8 cellular contexts compared by ENCODE assay signal in genomic region chr12:132963947-132964346, GRCh38. TPM values are rescaled to one million over a fixed set of nuclear protein-coding genes. Genes with fewer than 3 reads are reported as not detected.
DNase-seq lines count a peak whose midpoint lies in the region; ATAC-seq and TF ChIP-seq lines count a peak whose summit lies in the region.
"Not testable (repeated sequence)": the region's sequence is repeated elsewhere in the genome, so short reads cannot be mapped to it uniquely, and the experiment has no call there.

No MANE protein-coding gene starts in this region.

- H3K27ac ChIP-seq in DND-41 (ENCODE audit: low read length); thyroid gland: not testable (repeated sequence)

- not testable (repeated sequence) for H3K79me2 ChIP-seq in DND-41 (ENCODE audit: insufficient read depth, low read length)

- not testable (repeated sequence) for H3K4me3 ChIP-seq in DND-41 (ENCODE audit: low read depth in 1 of 2, low read length in 2 of 2); adipocyte (ENCODE audit: low read length); thyroid gland (replicated peaks in 1 of 3)

- H3K27ac Mint-ChIP-seq in nephron progenitor cell, result not testable (repeated sequence)

- not testable (repeated sequence) for H3K9ac ChIP-seq in DND-41 (ENCODE audit: low read depth, low read length); adipocyte (ENCODE audit: low read length)

- not testable (repeated sequence) for H2AFZ ChIP-seq in DND-41 (ENCODE audit: low read depth, low read length)

- not testable (repeated sequence) for ATAC-seq in DND-41 (ENCODE audit: insufficient read depth, low read depth); left ventricle myocardium superior

- not testable (repeated sequence) for H3K27me3 ChIP-seq in DND-41 (ENCODE audit: insufficient read depth, low read length, poor library complexity); adipocyte (replicated peaks; ENCODE audit: control insufficient read depth, insufficient read depth, low read length); thyroid gland

- not testable (repeated sequence) for H3K4me1 Mint-ChIP-seq in nephron progenitor cell

- intact Hi-C loops in left ventricle myocardium superior (cut with micrococcal nuclease); thyroid gland (cut with DNase I): not testable (repeated sequence)

- H3K27me3 Mint-ChIP-seq in nephron progenitor cell (ENCODE audit: low read depth, poor library complexity), result not testable (repeated sequence)

- H4K20me1 ChIP-seq in DND-41 (ENCODE audit: insufficient read depth, low read length), result not testable (repeated sequence)

- H3K9me3 Mint-ChIP-seq in nephron progenitor cell, result peaks cover 87% of the 10 kb centered on the region

- H3K4me2 ChIP-seq in DND-41 (ENCODE audit: insufficient read depth, low read length), result not testable (repeated sequence)

- peaks cover 53% of the 10 kb centered on the region for H3K36me3 Mint-ChIP-seq in nephron progenitor cell (ENCODE audit: low read depth)

- H3K9me3 ChIP-seq in DND-41 (ENCODE audit: insufficient read depth, low read length, severe bottlenecking), result peaks cover 26% of the 10 kb centered on the region
- not testable (repeated sequence) for H3K9me3 ChIP-seq in adipocyte (ENCODE audit: control insufficient read depth, low read length); thyroid gland

- H3K4me3 Mint-ChIP-seq in nephron progenitor cell, result not testable (repeated sequence)

- peaks cover 13% of the 10 kb centered on the region for H3K36me3 ChIP-seq in DND-41 (ENCODE audit: insufficient read depth, low read length)
- H3K36me3 ChIP-seq in adipocyte (ENCODE audit: control insufficient read depth, insufficient read depth, low read length, severe bottlenecking); thyroid gland: not testable (repeated sequence)

- not testable (repeated sequence) for H3K4me1 ChIP-seq in DND-41 (ENCODE audit: insufficient read depth, low read length); adipocyte (ENCODE audit: control insufficient read depth, insufficient read depth, low read length); thyroid gland

- DNase-seq in DND-41, result not testable (repeated sequence)
- DNase-seq in HT-29 (ENCODE audit: low spot score), result peak; percentile 25
- peak; percentile 78 for DNase-seq in RKO (ENCODE audit: low spot score)
- DNase-seq in adipocyte (ENCODE audit: low read depth), result peak; percentile 8
- peak; percentile 20 to 21 for DNase-seq in erythroblast (lab: John Stamatoyannopoulos, UW)
- peak; percentile 65 for DNase-seq in left ventricle myocardium superior
- peak; percentile 15 for DNase-seq in nephron progenitor cell
- peak; percentile 56 to 68 for DNase-seq in thyroid gland

- TF ChIP-seq POLR2A in erythroblast (IDR thresholded peaks at IDR 0.05; ENCODE audit: low read length); thyroid gland (IDR thresholded peaks at IDR 0.05): not testable (repeated sequence)

- WGBS in thyroid gland, 2 donors, result 44 to 57% methylated on average over 10 of the region's 10 CpGs

- TF ChIP-seq CTCF in DND-41 (IDR thresholded peaks at IDR 0.05; ENCODE audit: borderline replicate concordance, extremely low read depth, low read length, poor library complexity, severe bottlenecking) (peak; percentile 37), nephron progenitor cell (IDR thresholded peaks at IDR 0.05) (peak; percentile 11), thyroid gland (IDR thresholded peaks at IDR 0.05) (peak in 5 of 6 experiments; percentile 27 to 61 (median 33))

RNA-seq across cellular contexts. Expression of gene ZNF605, which starts 7.8 kb away (rescaled TPM):
- not detected in 2 replicates for total RNA-seq in HT-29 (2014; rRNA removed; shearing (Covaris generic))
- total RNA-seq in left ventricle myocardium superior (13.9 TPM), thyroid gland (10 to 100 TPM; 22.6 to 26.1 (median 24.1) TPM)

RNA-seq across cellular contexts. Expression of gene ZNF26, which starts 22.2 kb away (rescaled TPM):
- total RNA-seq in HT-29 (2014; rRNA removed; shearing (Covaris generic)), result 16.9 and 21.4 TPM in 2 replicates
- total RNA-seq in left ventricle myocardium superior (4.7 TPM), thyroid gland (10 to 100 TPM; 10.3 to 25.4 (median 16.4) TPM)

Comparison
In these comparisons a context has a peak if more than half of its experiments do, and no peak if none do; other contexts are left out.
1. RNA of gene ZNF605, which starts 7.8 kb away (total RNA-seq): 22.6 to 26.1 TPM in thyroid gland and 13.9 TPM in left ventricle myocardium superior (single experiment); not detected in HT-29; every median in the first group is over 10 times any median in the second.
2. Peak in every context shown above with its lines, with median percentiles within 50 percentile points of each other: CTCF ChIP-seq.